23 cellular contexts compared by ENCODE assay signal in the genomic region with DNA sequence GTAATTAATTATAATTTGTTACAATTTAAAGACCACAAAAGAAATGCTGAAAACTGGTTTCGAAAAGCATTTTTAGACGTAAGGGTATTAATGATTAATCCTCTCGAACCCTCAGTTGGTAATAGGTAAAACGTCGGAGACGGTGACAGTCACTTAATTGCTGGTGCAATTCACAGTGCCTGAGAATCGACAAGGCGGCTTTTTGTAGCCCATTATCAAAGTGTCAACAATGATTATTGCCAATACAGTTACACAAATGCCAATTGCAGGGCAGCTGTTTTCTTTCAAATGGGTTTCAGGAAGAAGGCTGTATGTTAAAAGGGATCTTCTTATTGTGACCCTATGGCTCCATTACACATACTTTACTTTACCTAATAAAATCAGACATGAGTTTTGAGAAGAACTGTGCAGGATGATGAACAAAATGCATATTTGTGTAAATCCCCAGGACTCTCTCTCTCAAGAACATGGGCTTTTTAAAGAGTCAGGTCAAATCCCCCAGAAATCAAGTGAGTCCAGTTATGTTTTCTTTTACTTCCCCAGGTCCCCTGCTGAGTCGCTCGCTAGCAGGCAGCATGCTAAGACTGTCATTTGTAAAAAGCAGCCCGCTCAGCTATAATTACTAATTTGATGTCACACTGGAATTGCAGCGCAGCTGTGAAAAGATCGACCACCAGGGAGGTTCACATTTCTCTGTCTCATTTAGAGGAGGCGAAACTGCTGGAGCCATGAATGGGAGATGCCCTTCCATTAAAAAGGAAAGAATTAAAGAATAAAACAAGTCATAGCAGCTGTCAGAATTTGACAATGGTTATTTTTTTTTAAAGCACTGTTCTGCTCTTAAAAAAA.
DNase-seq lines count a peak whose midpoint lies in the region; TF ChIP-seq lines count a peak whose summit lies in the region.
"Had no signal": no experiment of that assay in that cellular context is flagged by ENCODE, and none has a peak within 500 bp of the region (broad histone marks: within the 10 kb centered on the region; RNA-seq: fewer than 3 reads in every experiment).

No MANE protein-coding gene starts in this region.

- H3K36me3 ChIP-seq in neural cell (ENCODE audit: insufficient read depth, low read length) = no peaks in the 10 kb centered on the region
- H3K36me3 ChIP-seq in right atrium auricular region = peaks cover 10% of the 10 kb centered on the region
- peaks cover 10% of the 10 kb centered on the region for H3K36me3 ChIP-seq in osteoblast (ENCODE audit: insufficient read depth, low read length)
- H3K36me3 ChIP-seq: transverse colon had no signal

- H3K9ac ChIP-seq in neural cell (ENCODE audit: low read length) = peak overlapping the region; percentile 0

- TF ChIP-seq RAD21 in neural cell (conservative IDR thresholded peaks at IDR 0.05) = no peak

- H3K27ac ChIP-seq in neural cell (ENCODE audit: low read length) (peak overlapping the region; percentile 39), right atrium auricular region (no peak overlapping the region), osteoblast (ENCODE audit: low read depth, low read length) (no peak overlapping the region)
- H3K27ac ChIP-seq: foreskin keratinocyte, psoas muscle, transverse colon, VCaP had no signal

- H3F3A ChIP-seq in neural cell (ENCODE audit: insufficient read depth, low read length, poor library complexity, severe bottlenecking) = peaks cover 11% of the 10 kb centered on the region

- no peaks in the 10 kb centered on the region for H3K27me3 ChIP-seq in neural cell (ENCODE audit: insufficient read depth, low read depth, low read length)
- no peaks in the 10 kb centered on the region for H3K27me3 ChIP-seq in right atrium auricular region
- no peaks in the 10 kb centered on the region for H3K27me3 ChIP-seq in osteoblast (ENCODE audit: insufficient read depth, low read length)
- H3K27me3 ChIP-seq: foreskin keratinocyte, transverse colon had no signal

- H3K9me3 ChIP-seq in neural cell (ENCODE audit: low read length) (no peaks in the 10 kb centered on the region), right atrium auricular region (no peaks in the 10 kb centered on the region), osteoblast (ENCODE audit: low read depth, low read length) (no peaks in the 10 kb centered on the region)
- H3K9me3 ChIP-seq: psoas muscle, transverse colon had no signal

- H3K79me2 ChIP-seq in neural cell (replicated peaks; ENCODE audit: insufficient read depth, low read length) (no peaks in the 10 kb centered on the region), osteoblast (ENCODE audit: insufficient read depth, low read length) (no peaks in the 10 kb centered on the region)

- TF ChIP-seq CTCF in neural cell (IDR thresholded peaks at IDR 0.05; ENCODE audit: poor library complexity, severe bottlenecking) (peak; percentile 36), right atrium auricular region (IDR thresholded peaks at IDR 0.05) (no peak), osteoblast (IDR thresholded peaks at IDR 0.05; ENCODE audit: extremely low read depth, low read depth, low read length) (no peak)

- TF ChIP-seq EP300 in neural cell (conservative IDR thresholded peaks at IDR 0.05; ENCODE audit: poor library complexity, severe bottlenecking) = peak; percentile 68

- H3K4me2 ChIP-seq in neural cell (ENCODE audit: low read length) = peak overlapping the region; percentile 22
- H3K4me2 ChIP-seq in osteoblast (ENCODE audit: insufficient read depth, low read length) = no peak overlapping the region
- H3K4me2 ChIP-seq: smooth muscle cell had no signal

- no peaks in the 10 kb centered on the region for H3K9me2 ChIP-seq in neural cell (ENCODE audit: insufficient read depth, low read length)

- H2AFZ ChIP-seq in neural cell (ENCODE audit: low read depth, low read length) (no peak overlapping the region), osteoblast (ENCODE audit: low read length) (no peak overlapping the region)

- H3K4me3 ChIP-seq in neural cell (ENCODE audit: low read length) (peak overlapping the region; percentile 45), right atrium auricular region (no peak overlapping the region), osteoblast (ENCODE audit: insufficient read depth, low read length) (no peak overlapping the region)
- H3K4me3 ChIP-seq: psoas muscle, smooth muscle cell, transverse colon had no signal

- H4K20me1 ChIP-seq in neural cell (ENCODE audit: insufficient read depth) (no peaks in the 10 kb centered on the region), osteoblast (ENCODE audit: insufficient read depth, low read length) (no peaks in the 10 kb centered on the region)

- DNase-seq in COR-L47 (lab: John Stamatoyannopoulos, UW) = peak; percentile 33
- peak; percentile 22 for DNase-seq in NCI-H1417 treated with DMSO at 0.1 percent for 48 hours (lab: John Stamatoyannopoulos, UW)
- peak; percentile 34 for DNase-seq in astrocyte of the hippocampus (ENCODE audit: low read depth, low spot score)
- DNase-seq in OCI-M1 (lab: John Stamatoyannopoulos, UW) = no peak
- no peak for DNase-seq in right atrium auricular region (ENCODE audit: low spot score)
- DNase-seq in osteoblast (ENCODE audit: insufficient read length, low spot score, missing footprints) = no peak
- DNase-seq in activated gamma-delta T cell (lab: John Stamatoyannopoulos, UW) = no peak
- DNase-seq: activated CD4-positive, alpha-beta T cell treated with anti-CD3 and anti-CD28 coated beads, Interleukin-2, amount 50 U/mL, for 4 hours; activated gamma-delta T cell treated with Interleukin-2 at 50 U/mL for 16 hours; effector CD4-positive, alpha-beta T cell; erythroblast; foreskin keratinocyte; H7; hypothalamus; KG1; psoas muscle; stimulated activated CD4-positive, alpha-beta T cell treated with anti-CD3 and anti-CD28 coated beads, Interleukin-2, amount 100 ng/mL, for 48 hours; stimulated activated naive CD8-positive, alpha-beta T cell treated with anti-CD3 and anti-CD28 coated beads, Interleukin-15, amount 100 ng/mL, for 72 hours; T-helper 2 cell; transverse colon had no signal

- H3K4me1 ChIP-seq in right atrium auricular region (no peaks in the 10 kb centered on the region), osteoblast (ENCODE audit: insufficient read depth, low read length) (no peaks in the 10 kb centered on the region)
- H3K4me1 ChIP-seq: foreskin keratinocyte, transverse colon had no signal

TF ChIP-seq in neural cell, 6 proteins besides CTCF, POLR2A, EP300 and RAD21:
- TF ChIP-seq MXI1 (conservative IDR thresholded peaks at IDR 0.05; ENCODE audit: poor library complexity, severe bottlenecking) (no peak), EZH2 (IDR thresholded peaks at IDR 0.05; ENCODE audit: borderline replicate concordance, insufficient read depth, low read length, poor library complexity, severe bottlenecking) (no peak), SMC3 (conservative IDR thresholded peaks at IDR 0.05; ENCODE audit: poor library complexity) (peak; percentile 27), POLR2AphosphoS5 (IDR thresholded peaks at IDR 0.05) (peak; percentile 67), TAF1 (IDR thresholded peaks at IDR 0.05; ENCODE audit: low read depth) (no peak)
- TF ChIP-seq, protein P1, sequence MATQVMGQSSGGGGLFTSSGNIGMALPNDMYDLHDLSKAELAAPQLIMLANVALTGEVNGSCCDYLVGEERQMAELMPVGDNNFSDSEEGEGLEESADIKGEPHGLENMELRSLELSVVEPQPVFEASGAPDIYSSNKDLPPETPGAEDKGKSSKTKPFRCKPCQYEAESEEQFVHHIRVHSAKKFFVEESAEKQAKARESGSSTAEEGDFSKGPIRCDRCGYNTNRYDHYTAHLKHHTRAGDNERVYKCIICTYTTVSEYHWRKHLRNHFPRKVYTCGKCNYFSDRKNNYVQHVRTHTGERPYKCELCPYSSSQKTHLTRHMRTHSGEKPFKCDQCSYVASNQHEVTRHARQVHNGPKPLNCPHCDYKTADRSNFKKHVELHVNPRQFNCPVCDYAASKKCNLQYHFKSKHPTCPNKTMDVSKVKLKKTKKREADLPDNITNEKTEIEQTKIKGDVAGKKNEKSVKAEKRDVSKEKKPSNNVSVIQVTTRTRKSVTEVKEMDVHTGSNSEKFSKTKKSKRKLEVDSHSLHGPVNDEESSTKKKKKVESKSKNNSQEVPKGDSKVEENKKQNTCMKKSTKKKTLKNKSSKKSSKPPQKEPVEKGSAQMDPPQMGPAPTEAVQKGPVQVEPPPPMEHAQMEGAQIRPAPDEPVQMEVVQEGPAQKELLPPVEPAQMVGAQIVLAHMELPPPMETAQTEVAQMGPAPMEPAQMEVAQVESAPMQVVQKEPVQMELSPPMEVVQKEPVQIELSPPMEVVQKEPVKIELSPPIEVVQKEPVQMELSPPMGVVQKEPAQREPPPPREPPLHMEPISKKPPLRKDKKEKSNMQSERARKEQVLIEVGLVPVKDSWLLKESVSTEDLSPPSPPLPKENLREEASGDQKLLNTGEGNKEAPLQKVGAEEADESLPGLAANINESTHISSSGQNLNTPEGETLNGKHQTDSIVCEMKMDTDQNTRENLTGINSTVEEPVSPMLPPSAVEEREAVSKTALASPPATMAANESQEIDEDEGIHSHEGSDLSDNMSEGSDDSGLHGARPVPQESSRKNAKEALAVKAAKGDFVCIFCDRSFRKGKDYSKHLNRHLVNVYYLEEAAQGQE (IDR thresholded peaks at IDR 0.05; ENCODE audit: borderline replicate concordance) = no peak

Comparison
In these comparisons a context has a peak if more than half of its experiments do, and no peak if none do; other contexts are left out.
1. DNase-seq: peak in COR-L47 (single experiment), NCI-H1417 treated with DMSO at 0.1 percent for 48 hours (single experiment) and astrocyte of the hippocampus (single experiment); none in OCI-M1 (single experiment), right atrium auricular region (single experiment), osteoblast (single experiment) and activated gamma-delta T cell (single experiment).